Comparison of ENCODE assay signal across 22 cellular contexts in genomic region chr10:108360187-108360586, GRCh38.
DNase-seq lines count a peak whose midpoint lies in the region; ATAC-seq and TF ChIP-seq lines count a peak whose summit lies in the region.
"Had no signal": no experiment of that assay in that cellular context is flagged by ENCODE, and none has a peak within 500 bp of the region (broad histone marks: within the 10 kb centered on the region; RNA-seq: fewer than 3 reads in every experiment).

No MANE protein-coding gene starts in this region.

- H3K4me1 Mint-ChIP-seq in stimulated activated effector memory CD8-positive, alpha-beta T cell treated with anti-CD3 and anti-CD28 coated beads, Interleukin-12 subunit alpha, Interleukin-12 subunit beta, amount 100 ng/mL, for 72 hours, result no peaks in the 10 kb centered on the region
- H3K4me1 Mint-ChIP-seq in activated CD8-positive, alpha-beta T cell treated with anti-CD3 and anti-CD28 coated beads for 36 hours (ENCODE audit: low read depth), result no peaks in the 10 kb centered on the region
- H3K4me1 Mint-ChIP-seq: activated CD4-positive, alpha-beta T cell treated with anti-CD3 and anti-CD28 coated beads for 36 hours; B cell had no signal

- peak; percentile 89 for DNase-seq in HT1080 (ENCODE audit: low read depth)
- DNase-seq in amniotic epithelial cell (ENCODE audit: low read depth), result peak; percentile 78
- peak; percentile 82 for DNase-seq in kidney epithelial cell (ENCODE audit: low read depth)
- DNase-seq in GM10248 (ENCODE audit: extremely low spot score), result no peak
- DNase-seq in stimulated activated effector memory CD8-positive, alpha-beta T cell treated with anti-CD3 and anti-CD28 coated beads, Interleukin-12 subunit alpha, Interleukin-12 subunit beta, amount 100 ng/mL, for 72 hours (ENCODE audit: low spot score in 2 of 2), result no peak
- no peak for DNase-seq in NCI-H526 (lab: John Stamatoyannopoulos, UW)
- no peak for DNase-seq in activated CD8-positive, alpha-beta T cell treated with anti-CD3 and anti-CD28 coated beads for 36 hours
- DNase-seq: activated CD4-positive, alpha-beta T cell treated with anti-CD3 and anti-CD28 coated beads for 36 hours; activated CD8-positive, alpha-beta memory T cell treated with anti-CD3 and anti-CD28 coated beads, Interleukin-2, amount 50 U/mL, for 48 hours; brain microvascular endothelial cell; hippocampal formation; MG63; NCI-H187 treated with DMSO at 0.1 percent for 48 hours; NCI-H446; nephron progenitor cell; small intestine; T-helper 9 cell had no signal

- CTCF ChIA-PET in GM10248 (lab: Yijun Ruan, JAX), result interaction anchor here (1.4 kb wide), 1 partner anchor 21 kb away, joined by 3 read pairs; no protein-coding TSS in a partner anchor
- CTCF ChIA-PET in activated CD8-positive, alpha-beta T cell treated with anti-CD3 and anti-CD28 coated beads for 36 hours (lab: Charles Lee), result no interaction called here

- no peak for TF ChIP-seq CTCF in kidney epithelial cell (IDR thresholded peaks at IDR 0.05; ENCODE audit: insufficient read depth, low read length, poor library complexity, severe bottlenecking)
- TF ChIP-seq CTCF in GM10248 (IDR thresholded peaks at IDR 0.05; ENCODE audit: control extremely low read depth, extremely low read depth, low read depth, missing control alignments), result no peak
- no peak for TF ChIP-seq CTCF in activated CD8-positive, alpha-beta T cell treated with anti-CD3 and anti-CD28 coated beads for 36 hours (IDR thresholded peaks at IDR 0.05)

- no peaks in the 10 kb centered on the region for H3K27me3 ChIP-seq in kidney epithelial cell (ENCODE audit: control insufficient read depth, insufficient read depth, low read length)
- H3K27me3 ChIP-seq: brain microvascular endothelial cell, MG63, SJSA1 had no signal

- ATAC-seq in GM18520 (IDR thresholded peaks at IDR 0.05; ENCODE audit: unreplicated experiment), result peak; percentile 38
- ATAC-seq in stimulated activated effector memory CD8-positive, alpha-beta T cell treated with anti-CD3 and anti-CD28 coated beads, Interleukin-12 subunit alpha, Interleukin-12 subunit beta, amount 100 ng/mL, for 72 hours, result no peak
- no peak for ATAC-seq in activated CD8-positive, alpha-beta T cell treated with anti-CD3 and anti-CD28 coated beads for 36 hours
- ATAC-seq: activated CD4-positive, alpha-beta T cell treated with anti-CD3 and anti-CD28 coated beads for 36 hours had no signal

- H3K36me3 Mint-ChIP-seq in stimulated activated effector memory CD8-positive, alpha-beta T cell treated with anti-CD3 and anti-CD28 coated beads, Interleukin-12 subunit alpha, Interleukin-12 subunit beta, amount 100 ng/mL, for 72 hours, result no peaks in the 10 kb centered on the region
- no peaks in the 10 kb centered on the region for H3K36me3 Mint-ChIP-seq in activated CD8-positive, alpha-beta T cell treated with anti-CD3 and anti-CD28 coated beads for 36 hours (ENCODE audit: low read depth)
- H3K36me3 Mint-ChIP-seq: mesothelial cell of epicardium had no signal

- no peaks in the 10 kb centered on the region for H3K27me3 Mint-ChIP-seq in activated CD8-positive, alpha-beta T cell treated with anti-CD3 and anti-CD28 coated beads for 36 hours
- H3K27me3 Mint-ChIP-seq: activated CD4-positive, alpha-beta T cell treated with anti-CD3 and anti-CD28 coated beads for 36 hours; B cell; progenitor cell of endocrine pancreas had no signal

- no peak overlapping the region for H3K27ac Mint-ChIP-seq in stimulated activated effector memory CD8-positive, alpha-beta T cell treated with anti-CD3 and anti-CD28 coated beads, Interleukin-12 subunit alpha, Interleukin-12 subunit beta, amount 100 ng/mL, for 72 hours
- H3K27ac Mint-ChIP-seq in activated CD8-positive, alpha-beta T cell treated with anti-CD3 and anti-CD28 coated beads for 36 hours, result no peak overlapping the region
- H3K27ac Mint-ChIP-seq: activated CD4-positive, alpha-beta T cell treated with anti-CD3 and anti-CD28 coated beads for 36 hours; B cell; mesothelial cell of epicardium; nephron progenitor cell; progenitor cell of endocrine pancreas had no signal

- no peak overlapping the region for H3K4me3 Mint-ChIP-seq in stimulated activated effector memory CD8-positive, alpha-beta T cell treated with anti-CD3 and anti-CD28 coated beads, Interleukin-12 subunit alpha, Interleukin-12 subunit beta, amount 100 ng/mL, for 72 hours
- H3K4me3 Mint-ChIP-seq in activated CD8-positive, alpha-beta T cell treated with anti-CD3 and anti-CD28 coated beads for 36 hours, result no peak overlapping the region
- H3K4me3 Mint-ChIP-seq: activated CD4-positive, alpha-beta T cell treated with anti-CD3 and anti-CD28 coated beads for 36 hours; B cell; mesothelial cell of epicardium; nephron progenitor cell had no signal

- H3K4me3 ChIP-seq in kidney epithelial cell (ENCODE audit: low read depth, low read length), result no peak overlapping the region
- H3K4me3 ChIP-seq: MG63, SJSA1 had no signal

- H3K9me3 Mint-ChIP-seq in stimulated activated effector memory CD8-positive, alpha-beta T cell treated with anti-CD3 and anti-CD28 coated beads, Interleukin-12 subunit alpha, Interleukin-12 subunit beta, amount 100 ng/mL, for 72 hours, result peaks cover 21% of the 10 kb centered on the region
- H3K9me3 Mint-ChIP-seq in activated CD8-positive, alpha-beta T cell treated with anti-CD3 and anti-CD28 coated beads for 36 hours, result peaks cover 6% of the 10 kb centered on the region
- H3K9me3 Mint-ChIP-seq: nephron progenitor cell had no signal

- intact Hi-C loops in activated CD8-positive, alpha-beta T cell treated with anti-CD3 and anti-CD28 coated beads for 36 hours (cut with micrococcal nuclease), result no loop called here

- POLR2A ChIA-PET in GM10248 (lab: Yijun Ruan, JAX), result no interaction called here
- POLR2A ChIA-PET in activated CD8-positive, alpha-beta T cell treated with anti-CD3 and anti-CD28 coated beads for 36 hours (lab: Charles Lee), result no interaction called here

- H3K36me3 ChIP-seq in kidney epithelial cell (ENCODE audit: control insufficient read depth, insufficient read depth, low read length), result no peaks in the 10 kb centered on the region
- H3K36me3 ChIP-seq: brain microvascular endothelial cell, MG63, SJSA1 had no signal

Comparison
In these comparisons a context has a peak if more than half of its experiments do, and no peak if none do; other contexts are left out.
1. DNase-seq: peak in HT1080 (single experiment), amniotic epithelial cell (single experiment) and kidney epithelial cell (single experiment); none in GM10248 (single experiment), stimulated activated effector memory CD8-positive, alpha-beta T cell treated with anti-CD3 and anti-CD28 coated beads, Interleukin-12 subunit alpha, Interleukin-12 subunit beta, amount 100 ng/mL, for 72 hours (0 of 2), NCI-H526 (0 of 2) and activated CD8-positive, alpha-beta T cell treated with anti-CD3 and anti-CD28 coated beads for 36 hours (single experiment).